In the genomic region with DNA sequence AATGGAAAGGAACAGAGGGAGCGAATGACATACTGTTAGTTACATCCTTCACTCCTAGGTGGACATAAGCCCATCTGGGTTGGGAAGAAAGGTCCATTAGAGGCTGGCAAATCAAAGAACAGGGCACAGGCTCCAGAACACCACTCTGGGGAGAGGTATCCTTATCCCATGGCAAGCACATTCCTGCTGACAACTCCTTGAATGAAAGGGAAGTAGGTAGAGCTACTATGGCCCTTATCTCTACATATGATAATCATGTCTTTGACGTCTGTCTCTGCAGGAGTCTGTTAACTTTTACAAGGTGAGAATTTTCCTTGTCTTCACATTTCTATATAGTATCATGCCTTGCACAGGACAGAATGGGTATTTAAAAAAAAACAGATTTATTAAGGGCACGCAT, we compare ENCODE assay signal across 2 cellular contexts.
TF ChIP-seq lines count a peak whose summit lies in the region.

No MANE protein-coding gene starts in this region.

TF ChIP-seq in GM23338, 12 proteins besides CTCF, POLR2A, EP300 and RAD21:
- TF ChIP-seq STAT1 (IDR thresholded peaks at IDR 0.05; ENCODE audit: unreplicated experiment) (no peak), EZH2 (IDR thresholded peaks at IDR 0.05; ENCODE audit: low read depth, unreplicated experiment) (no peak)
- TF ChIP-seq, protein P1, sequence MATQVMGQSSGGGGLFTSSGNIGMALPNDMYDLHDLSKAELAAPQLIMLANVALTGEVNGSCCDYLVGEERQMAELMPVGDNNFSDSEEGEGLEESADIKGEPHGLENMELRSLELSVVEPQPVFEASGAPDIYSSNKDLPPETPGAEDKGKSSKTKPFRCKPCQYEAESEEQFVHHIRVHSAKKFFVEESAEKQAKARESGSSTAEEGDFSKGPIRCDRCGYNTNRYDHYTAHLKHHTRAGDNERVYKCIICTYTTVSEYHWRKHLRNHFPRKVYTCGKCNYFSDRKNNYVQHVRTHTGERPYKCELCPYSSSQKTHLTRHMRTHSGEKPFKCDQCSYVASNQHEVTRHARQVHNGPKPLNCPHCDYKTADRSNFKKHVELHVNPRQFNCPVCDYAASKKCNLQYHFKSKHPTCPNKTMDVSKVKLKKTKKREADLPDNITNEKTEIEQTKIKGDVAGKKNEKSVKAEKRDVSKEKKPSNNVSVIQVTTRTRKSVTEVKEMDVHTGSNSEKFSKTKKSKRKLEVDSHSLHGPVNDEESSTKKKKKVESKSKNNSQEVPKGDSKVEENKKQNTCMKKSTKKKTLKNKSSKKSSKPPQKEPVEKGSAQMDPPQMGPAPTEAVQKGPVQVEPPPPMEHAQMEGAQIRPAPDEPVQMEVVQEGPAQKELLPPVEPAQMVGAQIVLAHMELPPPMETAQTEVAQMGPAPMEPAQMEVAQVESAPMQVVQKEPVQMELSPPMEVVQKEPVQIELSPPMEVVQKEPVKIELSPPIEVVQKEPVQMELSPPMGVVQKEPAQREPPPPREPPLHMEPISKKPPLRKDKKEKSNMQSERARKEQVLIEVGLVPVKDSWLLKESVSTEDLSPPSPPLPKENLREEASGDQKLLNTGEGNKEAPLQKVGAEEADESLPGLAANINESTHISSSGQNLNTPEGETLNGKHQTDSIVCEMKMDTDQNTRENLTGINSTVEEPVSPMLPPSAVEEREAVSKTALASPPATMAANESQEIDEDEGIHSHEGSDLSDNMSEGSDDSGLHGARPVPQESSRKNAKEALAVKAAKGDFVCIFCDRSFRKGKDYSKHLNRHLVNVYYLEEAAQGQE (IDR thresholded peaks at IDR 0.05; ENCODE audit: unreplicated experiment) = no peak
- TF ChIP-seq, protein P2, sequence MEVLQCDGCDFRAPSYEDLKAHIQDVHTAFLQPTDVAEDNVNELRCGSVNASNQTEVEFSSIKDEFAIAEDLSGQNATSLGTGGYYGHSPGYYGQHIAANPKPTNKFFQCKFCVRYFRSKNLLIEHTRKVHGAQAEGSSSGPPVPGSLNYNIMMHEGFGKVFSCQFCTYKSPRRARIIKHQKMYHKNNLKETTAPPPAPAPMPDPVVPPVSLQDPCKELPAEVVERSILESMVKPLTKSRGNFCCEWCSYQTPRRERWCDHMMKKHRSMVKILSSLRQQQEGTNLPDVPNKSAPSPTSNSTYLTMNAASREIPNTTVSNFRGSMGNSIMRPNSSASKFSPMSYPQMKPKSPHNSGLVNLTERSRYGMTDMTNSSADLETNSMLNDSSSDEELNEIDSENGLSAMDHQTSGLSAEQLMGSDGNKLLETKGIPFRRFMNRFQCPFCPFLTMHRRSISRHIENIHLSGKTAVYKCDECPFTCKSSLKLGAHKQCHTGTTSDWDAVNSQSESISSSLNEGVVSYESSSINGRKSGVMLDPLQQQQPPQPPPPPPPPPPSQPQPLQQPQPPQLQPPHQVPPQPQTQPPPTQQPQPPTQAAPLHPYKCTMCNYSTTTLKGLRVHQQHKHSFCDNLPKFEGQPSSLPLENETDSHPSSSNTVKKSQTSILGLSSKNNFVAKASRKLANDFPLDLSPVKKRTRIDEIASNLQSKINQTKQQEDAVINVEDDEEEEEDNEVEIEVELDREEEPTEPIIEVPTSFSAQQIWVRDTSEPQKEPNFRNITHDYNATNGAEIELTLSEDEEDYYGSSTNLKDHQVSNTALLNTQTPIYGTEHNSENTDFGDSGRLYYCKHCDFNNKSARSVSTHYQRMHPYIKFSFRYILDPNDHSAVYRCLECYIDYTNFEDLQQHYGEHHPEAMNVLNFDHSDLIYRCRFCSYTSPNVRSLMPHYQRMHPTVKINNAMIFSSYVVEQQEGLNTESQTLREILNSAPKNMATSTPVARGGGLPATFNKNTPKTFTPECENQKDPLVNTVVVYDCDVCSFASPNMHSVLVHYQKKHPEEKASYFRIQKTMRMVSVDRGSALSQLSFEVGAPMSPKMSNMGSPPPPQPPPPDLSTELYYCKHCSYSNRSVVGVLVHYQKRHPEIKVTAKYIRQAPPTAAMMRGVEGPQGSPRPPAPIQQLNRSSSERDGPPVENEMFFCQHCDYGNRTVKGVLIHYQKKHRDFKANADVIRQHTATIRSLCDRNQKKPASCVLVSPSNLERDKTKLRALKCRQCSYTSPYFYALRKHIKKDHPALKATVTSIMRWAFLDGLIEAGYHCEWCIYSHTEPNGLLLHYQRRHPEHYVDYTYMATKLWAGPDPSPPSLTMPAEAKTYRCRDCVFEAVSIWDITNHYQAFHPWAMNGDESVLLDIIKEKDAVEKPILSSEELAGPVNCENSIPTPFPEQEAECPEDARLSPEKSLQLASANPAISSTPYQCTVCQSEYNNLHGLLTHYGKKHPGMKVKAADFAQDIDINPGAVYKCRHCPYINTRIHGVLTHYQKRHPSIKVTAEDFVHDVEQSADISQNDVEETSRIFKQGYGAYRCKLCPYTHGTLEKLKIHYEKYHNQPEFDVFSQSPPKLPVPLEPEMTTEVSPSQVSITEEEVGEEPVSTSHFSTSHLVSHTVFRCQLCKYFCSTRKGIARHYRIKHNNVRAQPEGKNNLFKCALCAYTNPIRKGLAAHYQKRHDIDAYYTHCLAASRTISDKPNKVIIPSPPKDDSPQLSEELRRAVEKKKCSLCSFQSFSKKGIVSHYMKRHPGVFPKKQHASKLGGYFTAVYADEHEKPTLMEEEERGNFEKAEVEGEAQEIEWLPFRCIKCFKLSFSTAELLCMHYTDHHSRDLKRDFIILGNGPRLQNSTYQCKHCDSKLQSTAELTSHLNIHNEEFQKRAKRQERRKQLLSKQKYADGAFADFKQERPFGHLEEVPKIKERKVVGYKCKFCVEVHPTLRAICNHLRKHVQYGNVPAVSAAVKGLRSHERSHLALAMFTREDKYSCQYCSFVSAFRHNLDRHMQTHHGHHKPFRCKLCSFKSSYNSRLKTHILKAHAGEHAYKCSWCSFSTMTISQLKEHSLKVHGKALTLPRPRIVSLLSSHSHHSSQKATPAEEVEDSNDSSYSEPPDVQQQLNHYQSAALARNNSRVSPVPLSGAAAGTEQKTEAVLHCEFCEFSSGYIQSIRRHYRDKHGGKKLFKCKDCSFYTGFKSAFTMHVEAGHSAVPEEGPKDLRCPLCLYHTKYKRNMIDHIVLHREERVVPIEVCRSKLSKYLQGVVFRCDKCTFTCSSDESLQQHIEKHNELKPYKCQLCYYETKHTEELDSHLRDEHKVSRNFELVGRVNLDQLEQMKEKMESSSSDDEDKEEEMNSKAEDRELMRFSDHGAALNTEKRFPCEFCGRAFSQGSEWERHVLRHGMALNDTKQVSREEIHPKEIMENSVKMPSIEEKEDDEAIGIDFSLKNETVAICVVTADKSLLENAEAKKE (CRISPR knock-in tag; IDR thresholded peaks at IDR 0.05) = no peak

TF ChIP-seq in H1, 55 proteins besides CTCF, POLR2A, EP300 and RAD21:
- TF ChIP-seq CTBP2 (IDR thresholded peaks at IDR 0.05; ENCODE audit: borderline replicate concordance, insufficient read depth, insufficient read length, low read length) (no peak), NANOG (IDR thresholded peaks at IDR 0.05; ENCODE audit: insufficient read depth, low read depth, low read length, poor library complexity, severe bottlenecking) (no peak), TBP (IDR thresholded peaks at IDR 0.05; ENCODE audit: low read depth, low read length) (no peak), SIN3A (conservative IDR thresholded peaks at IDR 0.05 in 1 of 2, IDR thresholded peaks at IDR 0.05 in 1 of 2; ENCODE audit: low read depth in 1 of 2, low read length in 2 of 2) (no peak), BCL11A (IDR thresholded peaks at IDR 0.05; ENCODE audit: low read depth in 2 of 2, low read length in 2 of 2) (no peak), RFX5 (IDR thresholded peaks at IDR 0.05; ENCODE audit: borderline replicate concordance, low read depth, low read length) (no peak), SP4 (IDR thresholded peaks at IDR 0.05; ENCODE audit: low read length) (no peak), HDAC6 (IDR thresholded peaks at IDR 0.05; ENCODE audit: low read depth, low read length) (no peak), CEBPB (IDR thresholded peaks at IDR 0.05; ENCODE audit: low read depth, low read length) (no peak), SUZ12 (IDR thresholded peaks at IDR 0.05; ENCODE audit: low read length) (no peak), SRF (IDR thresholded peaks at IDR 0.05; ENCODE audit: low read depth, low read length) (no peak), CHD1 (IDR thresholded peaks at IDR 0.05; ENCODE audit: low read depth, low read length) (no peak), JUN (IDR thresholded peaks at IDR 0.05; ENCODE audit: low read depth, low read length) (no peak), SP2 (IDR thresholded peaks at IDR 0.05; ENCODE audit: low read length) (no peak), RNF2 (IDR thresholded peaks at IDR 0.05; ENCODE audit: borderline replicate concordance, low read depth, low read length, missing control alignments, poor library complexity, severe bottlenecking) (no peak), GABPA (IDR thresholded peaks at IDR 0.05; ENCODE audit: borderline replicate concordance, insufficient read depth, low read length) (no peak), TAF1 (IDR thresholded peaks at IDR 0.05; ENCODE audit: low read depth, low read length) (no peak), NRF1 (IDR thresholded peaks at IDR 0.05; ENCODE audit: low read depth, low read length) (no peak), FOSL1 (IDR thresholded peaks at IDR 0.05; ENCODE audit: insufficient read depth, low read depth, low read length) (no peak)
- TF ChIP-seq, protein P3, sequence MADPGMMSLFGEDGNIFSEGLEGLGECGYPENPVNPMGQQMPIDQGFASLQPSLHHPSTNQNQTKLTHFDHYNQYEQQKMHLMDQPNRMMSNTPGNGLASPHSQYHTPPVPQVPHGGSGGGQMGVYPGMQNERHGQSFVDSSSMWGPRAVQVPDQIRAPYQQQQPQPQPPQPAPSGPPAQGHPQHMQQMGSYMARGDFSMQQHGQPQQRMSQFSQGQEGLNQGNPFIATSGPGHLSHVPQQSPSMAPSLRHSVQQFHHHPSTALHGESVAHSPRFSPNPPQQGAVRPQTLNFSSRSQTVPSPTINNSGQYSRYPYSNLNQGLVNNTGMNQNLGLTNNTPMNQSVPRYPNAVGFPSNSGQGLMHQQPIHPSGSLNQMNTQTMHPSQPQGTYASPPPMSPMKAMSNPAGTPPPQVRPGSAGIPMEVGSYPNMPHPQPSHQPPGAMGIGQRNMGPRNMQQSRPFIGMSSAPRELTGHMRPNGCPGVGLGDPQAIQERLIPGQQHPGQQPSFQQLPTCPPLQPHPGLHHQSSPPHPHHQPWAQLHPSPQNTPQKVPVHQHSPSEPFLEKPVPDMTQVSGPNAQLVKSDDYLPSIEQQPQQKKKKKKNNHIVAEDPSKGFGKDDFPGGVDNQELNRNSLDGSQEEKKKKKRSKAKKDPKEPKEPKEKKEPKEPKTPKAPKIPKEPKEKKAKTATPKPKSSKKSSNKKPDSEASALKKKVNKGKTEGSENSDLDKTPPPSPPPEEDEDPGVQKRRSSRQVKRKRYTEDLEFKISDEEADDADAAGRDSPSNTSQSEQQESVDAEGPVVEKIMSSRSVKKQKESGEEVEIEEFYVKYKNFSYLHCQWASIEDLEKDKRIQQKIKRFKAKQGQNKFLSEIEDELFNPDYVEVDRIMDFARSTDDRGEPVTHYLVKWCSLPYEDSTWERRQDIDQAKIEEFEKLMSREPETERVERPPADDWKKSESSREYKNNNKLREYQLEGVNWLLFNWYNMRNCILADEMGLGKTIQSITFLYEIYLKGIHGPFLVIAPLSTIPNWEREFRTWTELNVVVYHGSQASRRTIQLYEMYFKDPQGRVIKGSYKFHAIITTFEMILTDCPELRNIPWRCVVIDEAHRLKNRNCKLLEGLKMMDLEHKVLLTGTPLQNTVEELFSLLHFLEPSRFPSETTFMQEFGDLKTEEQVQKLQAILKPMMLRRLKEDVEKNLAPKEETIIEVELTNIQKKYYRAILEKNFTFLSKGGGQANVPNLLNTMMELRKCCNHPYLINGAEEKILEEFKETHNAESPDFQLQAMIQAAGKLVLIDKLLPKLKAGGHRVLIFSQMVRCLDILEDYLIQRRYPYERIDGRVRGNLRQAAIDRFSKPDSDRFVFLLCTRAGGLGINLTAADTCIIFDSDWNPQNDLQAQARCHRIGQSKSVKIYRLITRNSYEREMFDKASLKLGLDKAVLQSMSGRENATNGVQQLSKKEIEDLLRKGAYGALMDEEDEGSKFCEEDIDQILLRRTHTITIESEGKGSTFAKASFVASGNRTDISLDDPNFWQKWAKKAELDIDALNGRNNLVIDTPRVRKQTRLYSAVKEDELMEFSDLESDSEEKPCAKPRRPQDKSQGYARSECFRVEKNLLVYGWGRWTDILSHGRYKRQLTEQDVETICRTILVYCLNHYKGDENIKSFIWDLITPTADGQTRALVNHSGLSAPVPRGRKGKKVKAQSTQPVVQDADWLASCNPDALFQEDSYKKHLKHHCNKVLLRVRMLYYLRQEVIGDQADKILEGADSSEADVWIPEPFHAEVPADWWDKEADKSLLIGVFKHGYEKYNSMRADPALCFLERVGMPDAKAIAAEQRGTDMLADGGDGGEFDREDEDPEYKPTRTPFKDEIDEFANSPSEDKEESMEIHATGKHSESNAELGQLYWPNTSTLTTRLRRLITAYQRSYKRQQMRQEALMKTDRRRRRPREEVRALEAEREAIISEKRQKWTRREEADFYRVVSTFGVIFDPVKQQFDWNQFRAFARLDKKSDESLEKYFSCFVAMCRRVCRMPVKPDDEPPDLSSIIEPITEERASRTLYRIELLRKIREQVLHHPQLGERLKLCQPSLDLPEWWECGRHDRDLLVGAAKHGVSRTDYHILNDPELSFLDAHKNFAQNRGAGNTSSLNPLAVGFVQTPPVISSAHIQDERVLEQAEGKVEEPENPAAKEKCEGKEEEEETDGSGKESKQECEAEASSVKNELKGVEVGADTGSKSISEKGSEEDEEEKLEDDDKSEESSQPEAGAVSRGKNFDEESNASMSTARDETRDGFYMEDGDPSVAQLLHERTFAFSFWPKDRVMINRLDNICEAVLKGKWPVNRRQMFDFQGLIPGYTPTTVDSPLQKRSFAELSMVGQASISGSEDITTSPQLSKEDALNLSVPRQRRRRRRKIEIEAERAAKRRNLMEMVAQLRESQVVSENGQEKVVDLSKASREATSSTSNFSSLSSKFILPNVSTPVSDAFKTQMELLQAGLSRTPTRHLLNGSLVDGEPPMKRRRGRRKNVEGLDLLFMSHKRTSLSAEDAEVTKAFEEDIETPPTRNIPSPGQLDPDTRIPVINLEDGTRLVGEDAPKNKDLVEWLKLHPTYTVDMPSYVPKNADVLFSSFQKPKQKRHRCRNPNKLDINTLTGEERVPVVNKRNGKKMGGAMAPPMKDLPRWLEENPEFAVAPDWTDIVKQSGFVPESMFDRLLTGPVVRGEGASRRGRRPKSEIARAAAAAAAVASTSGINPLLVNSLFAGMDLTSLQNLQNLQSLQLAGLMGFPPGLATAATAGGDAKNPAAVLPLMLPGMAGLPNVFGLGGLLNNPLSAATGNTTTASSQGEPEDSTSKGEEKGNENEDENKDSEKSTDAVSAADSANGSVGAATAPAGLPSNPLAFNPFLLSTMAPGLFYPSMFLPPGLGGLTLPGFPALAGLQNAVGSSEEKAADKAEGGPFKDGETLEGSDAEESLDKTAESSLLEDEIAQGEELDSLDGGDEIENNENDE (IDR thresholded peaks at IDR 0.05; ENCODE audit: insufficient replicate concordance, low read length) = no peak
